ENCODE assay signal across 32 cellular contexts in the genomic region with DNA sequence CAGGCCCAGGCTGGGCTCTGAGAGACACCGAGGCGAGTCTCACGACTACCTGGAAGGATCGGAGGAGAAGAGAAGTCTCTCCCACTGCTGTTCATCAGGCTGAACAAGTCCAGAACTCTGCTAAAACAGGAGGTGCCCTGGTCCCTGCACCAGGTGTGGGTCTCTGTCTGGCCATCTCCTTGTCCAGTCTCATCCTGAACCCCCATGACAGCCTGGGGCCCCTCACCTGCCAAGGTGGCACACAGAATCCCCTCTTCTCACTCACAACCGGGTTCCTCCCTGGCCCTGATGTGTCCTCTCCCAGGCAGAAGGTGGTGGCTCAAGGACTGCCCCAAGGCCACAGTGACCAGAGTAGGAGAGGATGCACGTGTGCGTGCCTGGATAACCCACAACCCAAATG. TPM values are rescaled to one million over a fixed set of nuclear protein-coding genes. Genes with fewer than 3 reads are reported as not detected.
"Had no signal": no experiment of that assay in that cellular context is flagged by ENCODE, and none has a peak within 500 bp of the region (broad histone marks: within the 10 kb centered on the region; RNA-seq: fewer than 3 reads in every experiment).

No MANE protein-coding gene starts in this region.

- H3K4me1 ChIP-seq: esophagus muscularis mucosa, gastrocnemius medialis had no signal

- ATAC-seq: activated CD4-positive, CD25-positive, alpha-beta regulatory T cell treated with anti-CD3 and anti-CD28 coated beads, Interleukin-2, amount 50 U/mL, for 24 hours; activated CD8-positive, alpha-beta T cell treated with anti-CD3 and anti-CD28 coated beads for 36 hours; activated T-cell treated with anti-CD3 and anti-CD28 coated beads, Interleukin-2, amount 50 U/mL, for 4 hours; activated T-helper 17 cell treated with anti-CD3 and anti-CD28 coated beads, Interleukin-2, amount 50 U/mL, for 72 hours; effector memory CD8-positive, alpha-beta T cell; foreskin keratinocyte; gastrocnemius medialis; T-helper 17 cell had no signal

- H3K27me3 ChIP-seq: brain microvascular endothelial cell, foreskin keratinocyte had no signal

- FAIRE-seq: astrocyte, colon had no signal

- H3K9me3 ChIP-seq: gastrocnemius medialis had no signal

- H3K27ac ChIP-seq: brain microvascular endothelial cell, cardiac muscle cell, esophagus muscularis mucosa, foreskin keratinocyte, gastrocnemius medialis, WERI-Rb-1 had no signal

- DNase-seq: activated B cell treated with CpG ODN at 0.5 μM for 24 hours; activated CD4-positive, alpha-beta T cell treated with anti-CD3 and anti-CD28 coated beads for 48 hours; activated CD4-positive, alpha-beta T cell treated with anti-CD3 and anti-CD28 coated beads, Interleukin-2, amount 50 U/mL, for 1 hour; activated CD4-positive, alpha-beta T cell treated with anti-CD3 and anti-CD28 coated beads, Interleukin-2, amount 50 U/mL, for 48 hours; activated CD8-positive, alpha-beta memory T cell treated with anti-CD3 and anti-CD28 coated beads for 24 hours; activated CD8-positive, alpha-beta T cell treated with anti-CD3 and anti-CD28 coated beads for 36 hours; activated effector memory CD4-positive, alpha-beta T cell treated with Interleukin-2 at 50 U/mL for 16 hours; activated gamma-delta T cell treated with Interleukin-2 at 50 U/mL for 16 hours; activated naive CD4-positive, alpha-beta T cell treated with anti-CD3 and anti-CD28 coated beads, Interleukin-2, amount 50 U/mL, for 16 hours; activated naive CD4-positive, alpha-beta T cell treated with Interleukin-2 at 50 U/mL for 16 hours; activated T-cell treated with anti-CD3 and anti-CD28 coated beads, Interleukin-2, amount 50 U/mL, for 4 hours; amniotic stem cell; anterior cingulate cortex; brain microvascular endothelial cell; cortex of kidney; dermis blood vessel endothelial cell; effector CD4-positive, alpha-beta T cell; effector memory CD8-positive, alpha-beta T cell; erythroblast; foreskin keratinocyte; gastrocnemius medialis; glutamatergic neuron; T-helper 1 cell; T-helper 17 cell; T1000; WERI-Rb-1 had no signal

- H3K4me3 ChIP-seq: cardiac muscle cell, esophagus muscularis mucosa, gastrocnemius medialis had no signal

- H3K36me3 ChIP-seq: brain microvascular endothelial cell, cardiac muscle cell, esophagus muscularis mucosa, gastrocnemius medialis, WERI-Rb-1 had no signal

RNA-seq across cellular contexts. Expression of gene WNT7A, which starts 34.1 kb away (rescaled TPM):
- total RNA-seq: activated B cell treated with CpG ODN at 0.5 μM for 24 hours, cardiac muscle cell, esophagus muscularis mucosa, gastrocnemius medialis had no signal
- polyA plus RNA-seq: cardiac muscle cell had no signal
